In genomic region chr17:77424585-77425344, GRCh38 we compare ENCODE assay signal across 8 cellular contexts.
A peak's percentile ranks its signal among the peaks of the same experiment; 100 is the strongest.
DNase-seq lines count a peak whose midpoint lies in the region; TF ChIP-seq lines count a peak whose summit lies in the region.

No MANE protein-coding gene starts in this region.

- DNase-seq in left ventricle myocardium inferior (peak; percentile 95), putamen (ENCODE audit: low spot score) (peak; percentile 66), NCI-H1048 (lab: John Stamatoyannopoulos, UW) (no peak), SIG-M5 (lab: John Stamatoyannopoulos, UW) (no peak)
- no peak for DNase-seq in T-helper 2 cell treated with Interferon-gamma antibody and Interleukin-4, amounts not matched to agents 5 μg/mL and 100 μg/mL, for 36 hours (ENCODE audit: low spot score)
- DNase-seq in activated CD4-positive, alpha-beta T cell treated with anti-CD3 and anti-CD28 coated beads, Interleukin-2, amount 50 U/mL, for 48 hours: no peak

- H3K27ac ChIP-seq in DOHH2 (ENCODE audit: low read depth, low read length) (no peak overlapping the region), adipose tissue (ENCODE audit: low read depth, low read length) (peak overlapping the region; percentile 79), left ventricle myocardium inferior (replicated peaks) (peak overlapping the region; percentile 85)

- H3K9me2 ChIP-seq in DOHH2 (replicated peaks; ENCODE audit: control insufficient read depth, low read length): no peaks in the 10 kb centered on the region

- peaks cover 34% of the 10 kb centered on the region for H3K36me3 Mint-ChIP-seq in T-helper 2 cell treated with Interferon-gamma antibody and Interleukin-4, amounts not matched to agents 5 μg/mL and 100 μg/mL, for 36 hours (ENCODE audit: low read depth)

- H3K9me3 Mint-ChIP-seq in T-helper 2 cell treated with Interferon-gamma antibody and Interleukin-4, amounts not matched to agents 5 μg/mL and 100 μg/mL, for 36 hours: no peaks in the 10 kb centered on the region

- H3K9me3 ChIP-seq in DOHH2 (ENCODE audit: control insufficient read depth, insufficient read depth, low read length) (no peaks in the 10 kb centered on the region), left ventricle myocardium inferior (replicated peaks) (peaks cover 3% of the 10 kb centered on the region)

- peaks cover 3% of the 10 kb centered on the region for H3F3A ChIP-seq in DOHH2 (ENCODE audit: control insufficient read depth, insufficient read depth)

- no peak overlapping the region for H3K4me3 ChIP-seq in DOHH2 (ENCODE audit: low read length)
- peak overlapping the region; percentile 33 for H3K4me3 ChIP-seq in left ventricle myocardium inferior

- no peaks in the 10 kb centered on the region for H4K20me1 ChIP-seq in DOHH2 (ENCODE audit: control insufficient read depth, insufficient read depth, low read depth, low read length)

- H3K36me3 ChIP-seq in DOHH2 (ENCODE audit: control insufficient read depth, low read length) (no peaks in the 10 kb centered on the region), left ventricle myocardium inferior (no peaks in the 10 kb centered on the region)

- 25 to 56% (median 28%) methylated on average over 21 of the region's 21 CpGs for WGBS in adipose tissue, 3 donors

- H3K79me2 ChIP-seq in DOHH2 (ENCODE audit: control insufficient read depth, low read length): peaks cover 4% of the 10 kb centered on the region

- TF ChIP-seq CTCF in DOHH2 (IDR thresholded peaks at IDR 0.05; ENCODE audit: low read depth, low read length, poor library complexity, severe bottlenecking) (no peak), left ventricle myocardium inferior (IDR thresholded peaks at IDR 0.05; ENCODE audit: borderline replicate concordance) (no peak)

- H3K4me3 Mint-ChIP-seq in T-helper 2 cell treated with Interferon-gamma antibody and Interleukin-4, amounts not matched to agents 5 μg/mL and 100 μg/mL, for 36 hours: no peak overlapping the region

- no peak overlapping the region for H3K27ac Mint-ChIP-seq in T-helper 2 cell treated with Interferon-gamma antibody and Interleukin-4, amounts not matched to agents 5 μg/mL and 100 μg/mL, for 36 hours

- peak overlapping the region; percentile 29; the same call in 1 of the 2 replicates for H3K4me2 ChIP-seq in DOHH2 (ENCODE audit: low read length)

- no peaks in the 10 kb centered on the region for H3K27me3 Mint-ChIP-seq in T-helper 2 cell treated with Interferon-gamma antibody and Interleukin-4, amounts not matched to agents 5 μg/mL and 100 μg/mL, for 36 hours (ENCODE audit: low read depth)

- peaks cover 53% of the 10 kb centered on the region for H3K4me1 Mint-ChIP-seq in T-helper 2 cell treated with Interferon-gamma antibody and Interleukin-4, amounts not matched to agents 5 μg/mL and 100 μg/mL, for 36 hours (ENCODE audit: low read depth)

- intact Hi-C loops in left ventricle myocardium inferior (cut with micrococcal nuclease): loop anchor here (10.0 kb wide), 1 partner anchor 90 kb away; no protein-coding TSS in a partner anchor

- H3K27me3 ChIP-seq in DOHH2 (ENCODE audit: control insufficient read depth, low read length): no peaks in the 10 kb centered on the region
- no peaks in the 10 kb centered on the region for H3K27me3 ChIP-seq in left ventricle myocardium inferior (ENCODE audit: low read depth)

- peaks cover 78% of the 10 kb centered on the region for H3K4me1 ChIP-seq in DOHH2 (ENCODE audit: control insufficient read depth, low read length)
- peaks cover 100% of the 10 kb centered on the region for H3K4me1 ChIP-seq in left ventricle myocardium inferior

Comparison
In these comparisons a context has a peak if more than half of its experiments do, and no peak if none do; other contexts are left out.
1. DNase-seq: peak in left ventricle myocardium inferior (single experiment) and putamen (single experiment); none in NCI-H1048 (single experiment), SIG-M5 (single experiment), T-helper 2 cell treated with Interferon-gamma antibody and Interleukin-4, amounts not matched to agents 5 μg/mL and 100 μg/mL, for 36 hours (single experiment) and activated CD4-positive, alpha-beta T cell treated with anti-CD3 and anti-CD28 coated beads, Interleukin-2, amount 50 U/mL, for 48 hours (0 of 2).